Comparison of ENCODE assay signal across 8 cellular contexts in the genomic region with DNA sequence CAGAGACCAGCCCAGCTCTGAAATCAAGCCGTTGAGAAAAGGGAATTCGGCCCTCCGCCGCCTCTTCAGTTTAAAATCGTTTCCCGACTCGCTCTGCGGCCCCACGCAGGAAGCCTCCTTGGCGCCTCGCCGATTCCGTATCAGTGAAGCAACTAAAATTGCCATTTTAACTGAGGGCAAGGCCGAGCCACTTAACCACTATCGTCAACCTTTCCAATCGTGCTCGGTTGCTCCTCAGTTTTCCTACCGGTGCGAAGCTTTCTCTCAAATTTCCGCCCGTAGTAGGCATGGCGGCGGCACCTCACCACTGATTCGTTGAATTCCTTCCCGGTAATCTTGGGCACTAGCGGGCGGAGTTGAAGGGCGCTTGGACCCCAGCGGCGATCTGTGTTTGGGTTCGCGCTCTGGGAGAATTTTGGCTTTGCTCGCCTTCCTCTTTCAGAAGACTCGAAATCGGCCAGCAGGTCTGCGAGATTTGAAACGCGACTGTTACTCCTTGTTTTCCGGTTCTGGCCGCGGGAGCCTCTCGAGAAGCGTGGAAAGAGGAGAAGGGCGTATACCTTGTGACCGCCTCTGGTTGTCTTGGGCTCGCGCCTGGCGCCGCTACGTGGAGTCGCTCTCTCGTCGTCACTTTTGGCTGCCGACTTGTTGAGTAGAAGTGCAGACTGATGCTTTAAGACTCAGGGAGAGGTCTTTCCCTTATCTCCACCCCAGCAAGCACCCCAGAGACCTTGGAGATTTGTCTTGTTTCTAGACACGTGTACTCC. TPM values are rescaled to one million over a fixed set of nuclear protein-coding genes. Genes with fewer than 3 reads are reported as not detected.
A peak's percentile ranks its signal among the peaks of the same experiment; 100 is the strongest.
DNase-seq lines count a peak whose midpoint lies in the region; ATAC-seq and TF ChIP-seq lines count a peak whose summit lies in the region.

A gene with protein sequence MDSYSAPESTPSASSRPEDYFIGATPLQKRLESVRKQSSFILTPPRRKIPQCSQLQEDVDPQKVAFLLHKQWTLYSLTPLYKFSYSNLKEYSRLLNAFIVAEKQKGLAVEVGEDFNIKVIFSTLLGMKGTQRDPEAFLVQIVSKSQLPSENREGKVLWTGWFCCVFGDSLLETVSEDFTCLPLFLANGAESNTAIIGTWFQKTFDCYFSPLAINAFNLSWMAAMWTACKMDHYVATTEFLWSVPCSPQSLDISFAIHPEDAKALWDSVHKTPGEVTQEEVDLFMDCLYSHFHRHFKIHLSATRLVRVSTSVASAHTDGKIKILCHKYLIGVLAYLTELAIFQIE (minus strand): TSS at position 569 of the 767 bp plus-strand sequence. CDS start 13,584 bp downstream, outside the sequence.
A gene with protein sequence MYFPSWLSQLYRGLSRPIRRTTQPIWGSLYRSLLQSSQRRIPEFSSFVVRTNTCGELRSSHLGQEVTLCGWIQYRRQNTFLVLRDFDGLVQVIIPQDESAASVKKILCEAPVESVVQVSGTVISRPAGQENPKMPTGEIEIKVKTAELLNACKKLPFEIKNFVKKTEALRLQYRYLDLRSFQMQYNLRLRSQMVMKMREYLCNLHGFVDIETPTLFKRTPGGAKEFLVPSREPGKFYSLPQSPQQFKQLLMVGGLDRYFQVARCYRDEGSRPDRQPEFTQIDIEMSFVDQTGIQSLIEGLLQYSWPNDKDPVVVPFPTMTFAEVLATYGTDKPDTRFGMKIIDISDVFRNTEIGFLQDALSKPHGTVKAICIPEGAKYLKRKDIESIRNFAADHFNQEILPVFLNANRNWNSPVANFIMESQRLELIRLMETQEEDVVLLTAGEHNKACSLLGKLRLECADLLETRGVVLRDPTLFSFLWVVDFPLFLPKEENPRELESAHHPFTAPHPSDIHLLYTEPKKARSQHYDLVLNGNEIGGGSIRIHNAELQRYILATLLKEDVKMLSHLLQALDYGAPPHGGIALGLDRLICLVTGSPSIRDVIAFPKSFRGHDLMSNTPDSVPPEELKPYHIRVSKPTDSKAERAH (plus strand): TSS at position 359 of the 767 bp plus-strand sequence. CDS start 557 bp downstream, outside the sequence.

- peak; percentile 79 to 93 (median 91) for DNase-seq in CD8-positive, alpha-beta memory T cell
- DNase-seq in HS-5 (ENCODE audit: low read depth) (peak; percentile 94), lung (ENCODE audit: low spot score) (peak; percentile 98)
- DNase-seq in NK-92 treated with Interleukin-12 subunit alpha and Interleukin-12 subunit beta, amount 100 ng/mL, for 24 hours (lab: John Stamatoyannopoulos, UW), result peak; percentile 86
- peak; percentile 94 for DNase-seq in activated CD8-positive, alpha-beta memory T cell treated with anti-CD3 and anti-CD28 coated beads for 24 hours
- peak; percentile 88 for DNase-seq in effector CD4-positive, alpha-beta T cell
- peak; percentile 68 to 81 (median 79) for DNase-seq in stimulated activated CD4-positive, alpha-beta T cell treated with anti-CD3 and anti-CD28 coated beads, TNF-alpha, amount 100 ng/mL, for 4 hours (ENCODE audit: low read depth in 3 of 3)

- no peaks in the 10 kb centered on the region for H3K9me3 Mint-ChIP-seq in CD8-positive, alpha-beta memory T cell

- 0% methylated on average over 55 of the region's 55 CpGs for WGBS in lung, 2 donors

- no peak for TF ChIP-seq CTCF in lung (IDR thresholded peaks at IDR 0.05; ENCODE audit: control extremely low read depth, extremely low read depth)

- H3K27me3 ChIP-seq in CD8-positive, alpha-beta memory T cell (ENCODE audit: insufficient read depth, low read length, poor library complexity, severe bottlenecking), result no peaks in the 10 kb centered on the region
- no peaks in the 10 kb centered on the region for H3K27me3 ChIP-seq in lung (ENCODE audit: control insufficient read depth, insufficient read depth)

- peaks cover 38 to 71% (median 57%) of the 10 kb centered on the region in 3 donors for H3K4me1 Mint-ChIP-seq in CD8-positive, alpha-beta memory T cell

- no peaks in the 10 kb centered on the region for H3K9me3 ChIP-seq in CD8-positive, alpha-beta memory T cell (ENCODE audit: low read length)
- H3K9me3 ChIP-seq in lung (ENCODE audit: control insufficient read depth in 2 of 2, insufficient read depth in 1 of 2, low read length in 1 of 2), result no peaks in the 10 kb centered on the region

- peaks cover 0 to 19% (median 7%) of the 10 kb centered on the region in 3 donors for H3K36me3 Mint-ChIP-seq in CD8-positive, alpha-beta memory T cell

- ATAC-seq in GM19468 (IDR thresholded peaks at IDR 0.05; ENCODE audit: extremely low read depth, unreplicated experiment) (peak; percentile 84), lung (ENCODE audit: insufficient read depth, low FRiP score) (peak; percentile 95)

- H3K4me1 ChIP-seq in CD8-positive, alpha-beta memory T cell (ENCODE audit: insufficient read depth, low read length), result peaks cover 18% of the 10 kb centered on the region
- H3K4me1 ChIP-seq in lung (ENCODE audit: control insufficient read depth in 2 of 2, insufficient read depth in 2 of 2, low read length in 2 of 2), result peaks cover 3 to 6% of the 10 kb centered on the region in 2 donors

- POLR2A ChIA-PET in CD8-positive, alpha-beta memory T cell (lab: Charles Lee), result interaction anchor here (0.6 to 2.0 kb wide), 10 partner anchors 9 to 1175 kb away, joined by 3 to 15 read pairs (median 5); a partner anchor contains a TSS

- H3K27ac ChIP-seq in CD8-positive, alpha-beta memory T cell (ENCODE audit: low read depth, low read length), result peak within 1 kb of the TSS; percentile 93
- peak within 1 kb of the TSS; percentile 85 to 96 for H3K27ac ChIP-seq in lung (ENCODE audit: low read depth in 1 of 2, low read length in 1 of 2)

- no peaks in the 10 kb centered on the region for H3K36me3 ChIP-seq in CD8-positive, alpha-beta memory T cell (ENCODE audit: insufficient read depth, low read length)
- H3K36me3 ChIP-seq in lung (ENCODE audit: control insufficient read depth in 2 of 2, insufficient read depth in 2 of 2, low read length in 2 of 2), result no peaks in the 10 kb centered on the region

- no peaks in the 10 kb centered on the region for H3K27me3 Mint-ChIP-seq in CD8-positive, alpha-beta memory T cell

- peak within 1 kb of the TSS; percentile 89 to 99 (median 92) for H3K4me3 Mint-ChIP-seq in CD8-positive, alpha-beta memory T cell

- CTCF ChIA-PET in CD8-positive, alpha-beta memory T cell (lab: Charles Lee), result interaction anchor here (0.7 to 2.8 kb wide), 12 partner anchors 10 to 1081 kb away, joined by 3 to 23 read pairs (median 4); a partner anchor contains a TSS

- peak within 1 kb of the TSS; percentile 95 for H3K4me3 ChIP-seq in CD8-positive, alpha-beta memory T cell (ENCODE audit: low read length)
- peak within 1 kb of the TSS; percentile 84 for H3K4me3 ChIP-seq in lung

- H3K27ac Mint-ChIP-seq in CD8-positive, alpha-beta memory T cell, result peak within 1 kb of the TSS; percentile 89 to 99 (median 94)

RNA-seq across cellular contexts. Expression of the first gene that starts in this region (rescaled TPM):
- 10 to 100 TPM; 24.9 to 27.4 TPM for total RNA-seq in CD8-positive, alpha-beta memory T cell
- 6.2 TPM for polyA plus RNA-seq in CD8-positive, alpha-beta memory T cell
- total RNA-seq in lung, result 1 to 10 TPM; 6.5 to 8.5 TPM
- polyA plus RNA-seq in lung, result 1 to 10 TPM; 1.8 to 2.5 TPM

RNA-seq across cellular contexts. Expression of the second gene that starts in this region (rescaled TPM):
- total RNA-seq in CD8-positive, alpha-beta memory T cell, result 10 to 100 TPM; 39.4 to 42.5 TPM
- 9.4 TPM for polyA plus RNA-seq in CD8-positive, alpha-beta memory T cell
- 10 to 100 TPM; 15.7 to 16.1 TPM for total RNA-seq in lung
- 10 to 100 TPM in 1 of 2 donors, 1 to 10 TPM in 1; 6.6 to 10.6 TPM for polyA plus RNA-seq in lung

Comparison
In these comparisons a context has a peak if more than half of its experiments do, and no peak if none do; other contexts are left out.
1. Peak in every context shown above with its lines: DNase-seq, ATAC-seq, H3K4me3 ChIP-seq and H3K27ac ChIP-seq.